ENCODE assay signal across 2 cellular contexts in genomic region chrX:40117715-40118285, GRCh38.
TF ChIP-seq lines count a peak whose summit lies in the region.

No MANE protein-coding gene starts in this region.

TF ChIP-seq in K562, 482 proteins besides CTCF, POLR2A, EP300 and RAD21 (continued from another document and continues in another):
- TF ChIP-seq USF2 (CRISPR knock-in tag; IDR thresholded peaks at IDR 0.05) (no peak), CUX1 (CRISPR knock-in tag; IDR thresholded peaks at IDR 0.05) (no peak), CREBBP (IDR thresholded peaks at IDR 0.05; ENCODE audit: low read depth, low read length) (no peak), PHF21A (IDR thresholded peaks at IDR 0.05; ENCODE audit: borderline replicate concordance, low read depth) (0 out of 2 replicates have a peak, but pooled peaks have one; percentile 27), RNF2 (IDR thresholded peaks at IDR 0.05) (peak; percentile 13; the same call in 1 of the 2 replicates), MYNN (IDR thresholded peaks at IDR 0.05) (peak; percentile 20; the same call in 1 of the 2 replicates), MYNN (CRISPR knock-in tag; IDR thresholded peaks at IDR 0.05) (no peak), HIVEP1 (CRISPR knock-in tag; IDR thresholded peaks at IDR 0.05) (no peak), BHLHE40 (IDR thresholded peaks at IDR 0.05; ENCODE audit: low read length) (peak; percentile 26; the same call in 1 of the 2 replicates), ZBTB12 (CRISPR knock-in tag; IDR thresholded peaks at IDR 0.05) (no peak), ZBTB17 (CRISPR knock-in tag; IDR thresholded peaks at IDR 0.05) (no peak), HDAC2 (IDR thresholded peaks at IDR 0.05) (peak; percentile 31; the same call in 1 of the 2 replicates), C11orf30 (IDR thresholded peaks at IDR 0.05; ENCODE audit: low read depth) (no peak), PHB2 (IDR thresholded peaks at IDR 0.05; ENCODE audit: low read depth) (0 out of 2 replicates have a peak, but pooled peaks have one; percentile 25), MTA1 (IDR thresholded peaks at IDR 0.05; ENCODE audit: borderline replicate concordance) (peak; percentile 50; the same call in 1 of the 2 replicates), BCOR (IDR thresholded peaks at IDR 0.05) (peak; percentile 82), BCLAF1 (IDR thresholded peaks at IDR 0.05; ENCODE audit: borderline replicate concordance in 1 of 2, control insufficient read depth in 1 of 2, low read depth in 2 of 2, low read length in 1 of 2) (no peak)

TF ChIP-seq in WTC11, 78 proteins besides CTCF, POLR2A, EP300 and RAD21 (continued from another document):
- TF ChIP-seq AFF4 (CRISPR knock-in tag; IDR thresholded peaks at IDR 0.05; ENCODE audit: borderline replicate concordance) (no peak), ZNF121 (CRISPR knock-in tag; IDR thresholded peaks at IDR 0.05) (no peak), CBFB (CRISPR knock-in tag; IDR thresholded peaks at IDR 0.05; ENCODE audit: low read depth) (no peak), FOXJ3 (CRISPR knock-in tag; IDR thresholded peaks at IDR 0.05; ENCODE audit: borderline replicate concordance) (no peak), ZSCAN18 (CRISPR knock-in tag; IDR thresholded peaks at IDR 0.05) (no peak), TEAD1 (CRISPR knock-in tag; IDR thresholded peaks at IDR 0.05) (no peak), ZNF416 (CRISPR knock-in tag; IDR thresholded peaks at IDR 0.05) (no peak)
